In the genomic region with DNA sequence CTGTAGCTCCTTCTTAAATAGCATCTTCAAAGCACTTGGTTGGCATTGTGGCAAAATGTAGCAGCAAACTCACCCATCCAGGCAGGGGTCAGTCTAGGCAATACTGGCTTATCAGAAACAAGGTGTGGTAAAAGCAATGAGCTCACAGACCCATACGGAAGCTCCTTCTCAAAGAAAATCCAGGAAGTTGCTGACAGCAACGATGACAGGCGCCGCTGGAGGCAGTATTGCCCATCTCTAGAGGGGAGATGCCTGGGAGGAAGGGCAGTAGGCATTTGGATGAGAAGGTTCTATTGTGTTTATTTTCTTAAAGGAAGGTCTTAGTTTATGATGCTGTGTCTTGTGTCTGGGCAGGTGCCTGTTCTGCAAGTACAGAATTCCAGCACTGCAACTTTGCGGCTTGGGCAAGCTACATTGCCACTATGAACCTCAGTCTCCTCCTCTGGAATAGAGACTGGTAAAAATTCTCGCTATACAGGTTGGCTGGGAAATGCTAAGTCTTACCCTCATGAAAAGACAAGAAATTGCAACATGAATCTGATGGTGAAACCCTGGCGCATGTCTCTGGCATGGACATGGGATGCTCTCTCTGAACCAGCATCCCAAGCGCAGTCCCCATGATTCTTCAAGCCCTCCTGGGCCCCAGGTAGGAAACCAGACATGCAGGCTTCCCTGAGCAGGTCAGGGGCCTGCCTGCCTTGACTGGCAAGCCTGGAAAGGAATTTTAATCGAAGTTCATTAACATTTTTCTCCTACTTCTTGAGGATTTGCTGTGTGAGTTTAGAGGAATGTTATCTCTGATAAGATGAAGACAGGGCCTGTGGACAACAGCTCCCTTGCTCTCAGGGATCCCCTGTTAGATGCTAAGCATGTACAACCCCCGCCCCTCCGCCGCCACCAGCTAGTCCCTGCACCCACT, we compare ENCODE assay signal across 8 cellular contexts.
DNase-seq lines count a peak whose midpoint lies in the region; ATAC-seq and TF ChIP-seq lines count a peak whose summit lies in the region.

No MANE protein-coding gene starts in this region.

- peak; percentile 22 for DNase-seq in COLO829 (ENCODE audit: low spot score)
- DNase-seq in GM23338 (ENCODE audit: low spot score) = peak; percentile 79
- DNase-seq in RKO (ENCODE audit: low spot score) = peak; percentile 70
- peak in 1 of 2 donors; percentile 17 for DNase-seq in fibroblast of lung (ENCODE audit: low read depth in 2 of 2)
- DNase-seq in pons (ENCODE audit: low spot score) = peak; percentile 60
- no peak for DNase-seq in coronary artery (ENCODE audit: low spot score)
- no peak for DNase-seq in activated T-cell treated with anti-CD3 and anti-CD28 coated beads for 4 hours

- no peak overlapping the region for H3K4me2 ChIP-seq in GM23338
- no peak overlapping the region for H3K4me2 ChIP-seq in fibroblast of lung (ENCODE audit: extremely low read depth, insufficient read depth, low read length)

- H3K27ac Mint-ChIP-seq in GM23338 = no peak overlapping the region

- H3K4me3 ChIP-seq in GM23338 (no peak overlapping the region), fibroblast of lung (replicated peaks in 1 of 4; ENCODE audit: control extremely low read depth in 1 of 4, insufficient read depth in 1 of 4, low read depth in 3 of 4, low read length in 4 of 4) (no peak overlapping the region), coronary artery (no peak overlapping the region)

- no peaks in the 10 kb centered on the region for H3K36me3 Mint-ChIP-seq in GM23338 (ENCODE audit: low read depth)

- peaks cover 12% of the 10 kb centered on the region for H3K27me3 Mint-ChIP-seq in GM23338 (ENCODE audit: insufficient read depth, low read depth, poor library complexity)

- no peak overlapping the region for H2AFZ ChIP-seq in GM23338
- H2AFZ ChIP-seq in fibroblast of lung (ENCODE audit: low read length) = no peak overlapping the region

- H3K9me2 ChIP-seq in GM23338 (ENCODE audit: insufficient read depth) = no peaks in the 10 kb centered on the region

- no peak overlapping the region for H3K9ac ChIP-seq in fibroblast of lung (ENCODE audit: insufficient read depth, low read length)

- peaks cover 25% of the 10 kb centered on the region for H3K4me1 Mint-ChIP-seq in GM23338

- H4K20me1 ChIP-seq in GM23338 (replicated peaks; ENCODE audit: insufficient read depth) (no peaks in the 10 kb centered on the region), fibroblast of lung (ENCODE audit: control insufficient read depth, extremely low read depth, insufficient read depth, low read length) (no peaks in the 10 kb centered on the region)

- H3K4me3 Mint-ChIP-seq in GM23338 = no peak overlapping the region

- peaks cover 18% of the 10 kb centered on the region; the same call in 1 of the 2 replicates for H3K4me1 ChIP-seq in GM23338 (ENCODE audit: insufficient read depth)
- H3K4me1 ChIP-seq in fibroblast of lung (ENCODE audit: control insufficient read depth, extremely low read depth, insufficient read depth, low read length) = no peaks in the 10 kb centered on the region

- no peaks in the 10 kb centered on the region for H3K9me3 ChIP-seq in fibroblast of lung (ENCODE audit: control insufficient read depth, insufficient read depth, low read depth, low read length)

- H3K27me3 ChIP-seq in GM23338 (ENCODE audit: insufficient read depth) (no peaks in the 10 kb centered on the region), fibroblast of lung (ENCODE audit: control insufficient read depth, insufficient read depth, low read length) (no peaks in the 10 kb centered on the region)

- H3F3A ChIP-seq in GM23338 (replicated peaks; ENCODE audit: low read depth) = no peaks in the 10 kb centered on the region

- ATAC-seq in GM23338 (peak; percentile 65), GM19455 (IDR thresholded peaks at IDR 0.05; ENCODE audit: unreplicated experiment) (no peak)

- H3K27ac ChIP-seq in GM23338 (ENCODE audit: low read depth) (no peak overlapping the region), fibroblast of lung (ENCODE audit: insufficient read depth, low read length) (no peak overlapping the region), coronary artery (no peak overlapping the region)

- H3K9me3 Mint-ChIP-seq in GM23338 = no peaks in the 10 kb centered on the region

- no peaks in the 10 kb centered on the region for H3K79me2 ChIP-seq in GM23338 (replicated peaks; ENCODE audit: insufficient read depth)
- H3K79me2 ChIP-seq in fibroblast of lung (ENCODE audit: control insufficient read depth, insufficient read depth, low read length) = no peaks in the 10 kb centered on the region

- peak; percentile 75 to 83 for TF ChIP-seq CTCF in GM23338 (conservative IDR thresholded peaks at IDR 0.05; ENCODE audit: low read depth in 2 of 2)
- TF ChIP-seq CTCF in fibroblast of lung (conservative IDR thresholded peaks at IDR 0.05 in 1 of 2, IDR thresholded peaks at IDR 0.05 in 1 of 2; ENCODE audit: low read depth in 1 of 2, low read length in 2 of 2) = peak; percentile 31 to 63
- TF ChIP-seq CTCF in coronary artery (IDR thresholded peaks at IDR 0.05) = no peak

- H3K36me3 ChIP-seq in GM23338 (ENCODE audit: insufficient read depth) (no peaks in the 10 kb centered on the region), fibroblast of lung (ENCODE audit: control insufficient read depth, insufficient read depth, low read length) (no peaks in the 10 kb centered on the region)

TF ChIP-seq in GM23338, 12 proteins besides CTCF, POLR2A, EP300 and RAD21 (continues in another document):
- TF ChIP-seq CREB1 (CRISPR knock-in tag; IDR thresholded peaks at IDR 0.05; ENCODE audit: low read depth) = 0 out of 2 replicates have a peak, but pooled peaks have one; percentile 18
- TF ChIP-seq STAT1 (IDR thresholded peaks at IDR 0.05; ENCODE audit: unreplicated experiment) = no peak
- no peak for TF ChIP-seq ZNF114 (CRISPR knock-in tag; IDR thresholded peaks at IDR 0.05)
- TF ChIP-seq, protein P1, sequence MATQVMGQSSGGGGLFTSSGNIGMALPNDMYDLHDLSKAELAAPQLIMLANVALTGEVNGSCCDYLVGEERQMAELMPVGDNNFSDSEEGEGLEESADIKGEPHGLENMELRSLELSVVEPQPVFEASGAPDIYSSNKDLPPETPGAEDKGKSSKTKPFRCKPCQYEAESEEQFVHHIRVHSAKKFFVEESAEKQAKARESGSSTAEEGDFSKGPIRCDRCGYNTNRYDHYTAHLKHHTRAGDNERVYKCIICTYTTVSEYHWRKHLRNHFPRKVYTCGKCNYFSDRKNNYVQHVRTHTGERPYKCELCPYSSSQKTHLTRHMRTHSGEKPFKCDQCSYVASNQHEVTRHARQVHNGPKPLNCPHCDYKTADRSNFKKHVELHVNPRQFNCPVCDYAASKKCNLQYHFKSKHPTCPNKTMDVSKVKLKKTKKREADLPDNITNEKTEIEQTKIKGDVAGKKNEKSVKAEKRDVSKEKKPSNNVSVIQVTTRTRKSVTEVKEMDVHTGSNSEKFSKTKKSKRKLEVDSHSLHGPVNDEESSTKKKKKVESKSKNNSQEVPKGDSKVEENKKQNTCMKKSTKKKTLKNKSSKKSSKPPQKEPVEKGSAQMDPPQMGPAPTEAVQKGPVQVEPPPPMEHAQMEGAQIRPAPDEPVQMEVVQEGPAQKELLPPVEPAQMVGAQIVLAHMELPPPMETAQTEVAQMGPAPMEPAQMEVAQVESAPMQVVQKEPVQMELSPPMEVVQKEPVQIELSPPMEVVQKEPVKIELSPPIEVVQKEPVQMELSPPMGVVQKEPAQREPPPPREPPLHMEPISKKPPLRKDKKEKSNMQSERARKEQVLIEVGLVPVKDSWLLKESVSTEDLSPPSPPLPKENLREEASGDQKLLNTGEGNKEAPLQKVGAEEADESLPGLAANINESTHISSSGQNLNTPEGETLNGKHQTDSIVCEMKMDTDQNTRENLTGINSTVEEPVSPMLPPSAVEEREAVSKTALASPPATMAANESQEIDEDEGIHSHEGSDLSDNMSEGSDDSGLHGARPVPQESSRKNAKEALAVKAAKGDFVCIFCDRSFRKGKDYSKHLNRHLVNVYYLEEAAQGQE (IDR thresholded peaks at IDR 0.05; ENCODE audit: unreplicated experiment) = no peak
- no peak for TF ChIP-seq EZH2 (IDR thresholded peaks at IDR 0.05; ENCODE audit: low read depth, unreplicated experiment)
- no peak for TF ChIP-seq ZNF331 (CRISPR knock-in tag; IDR thresholded peaks at IDR 0.05; ENCODE audit: low read depth)
- TF ChIP-seq JUNB (IDR thresholded peaks at IDR 0.05; ENCODE audit: unreplicated experiment) = no peak
- TF ChIP-seq, protein P2, sequence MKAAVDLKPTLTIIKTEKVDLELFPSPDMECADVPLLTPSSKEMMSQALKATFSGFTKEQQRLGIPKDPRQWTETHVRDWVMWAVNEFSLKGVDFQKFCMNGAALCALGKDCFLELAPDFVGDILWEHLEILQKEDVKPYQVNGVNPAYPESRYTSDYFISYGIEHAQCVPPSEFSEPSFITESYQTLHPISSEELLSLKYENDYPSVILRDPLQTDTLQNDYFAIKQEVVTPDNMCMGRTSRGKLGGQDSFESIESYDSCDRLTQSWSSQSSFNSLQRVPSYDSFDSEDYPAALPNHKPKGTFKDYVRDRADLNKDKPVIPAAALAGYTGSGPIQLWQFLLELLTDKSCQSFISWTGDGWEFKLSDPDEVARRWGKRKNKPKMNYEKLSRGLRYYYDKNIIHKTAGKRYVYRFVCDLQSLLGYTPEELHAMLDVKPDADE (IDR thresholded peaks at IDR 0.05) = no peak

Comparison
In these comparisons a context has a peak if more than half of its experiments do, and no peak if none do; other contexts are left out.
1. DNase-seq: peak in COLO829 (single experiment), GM23338 (single experiment), RKO (single experiment) and pons (single experiment); none in coronary artery (single experiment) and activated T-cell treated with anti-CD3 and anti-CD28 coated beads for 4 hours (single experiment).